Comparison of ENCODE assay signal across 1 cellular context in the genomic region with DNA sequence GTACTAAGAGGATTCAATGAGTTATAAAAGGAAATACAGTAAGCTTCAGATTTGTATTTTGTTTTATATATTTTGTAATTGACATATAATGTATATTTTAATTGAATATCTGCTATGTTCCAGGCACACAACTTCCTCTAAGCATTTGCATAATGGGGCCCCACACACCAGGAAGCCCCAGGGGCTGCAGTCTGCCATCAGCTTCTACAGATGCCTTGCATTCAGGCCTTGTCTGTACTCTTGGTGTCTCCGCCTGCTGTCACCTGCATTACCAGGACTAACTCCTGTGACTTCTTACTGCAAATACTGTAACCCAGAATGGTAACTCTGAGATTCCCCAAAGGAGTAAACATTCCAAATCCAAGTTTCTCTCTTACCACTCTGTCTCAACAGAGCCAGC.
TF ChIP-seq lines count a peak whose summit lies in the region.

No MANE protein-coding gene starts in this region.

TF ChIP-seq in WTC11, 78 proteins besides CTCF, POLR2A, EP300 and RAD21 (continued from another document):
- TF ChIP-seq, protein P1, sequence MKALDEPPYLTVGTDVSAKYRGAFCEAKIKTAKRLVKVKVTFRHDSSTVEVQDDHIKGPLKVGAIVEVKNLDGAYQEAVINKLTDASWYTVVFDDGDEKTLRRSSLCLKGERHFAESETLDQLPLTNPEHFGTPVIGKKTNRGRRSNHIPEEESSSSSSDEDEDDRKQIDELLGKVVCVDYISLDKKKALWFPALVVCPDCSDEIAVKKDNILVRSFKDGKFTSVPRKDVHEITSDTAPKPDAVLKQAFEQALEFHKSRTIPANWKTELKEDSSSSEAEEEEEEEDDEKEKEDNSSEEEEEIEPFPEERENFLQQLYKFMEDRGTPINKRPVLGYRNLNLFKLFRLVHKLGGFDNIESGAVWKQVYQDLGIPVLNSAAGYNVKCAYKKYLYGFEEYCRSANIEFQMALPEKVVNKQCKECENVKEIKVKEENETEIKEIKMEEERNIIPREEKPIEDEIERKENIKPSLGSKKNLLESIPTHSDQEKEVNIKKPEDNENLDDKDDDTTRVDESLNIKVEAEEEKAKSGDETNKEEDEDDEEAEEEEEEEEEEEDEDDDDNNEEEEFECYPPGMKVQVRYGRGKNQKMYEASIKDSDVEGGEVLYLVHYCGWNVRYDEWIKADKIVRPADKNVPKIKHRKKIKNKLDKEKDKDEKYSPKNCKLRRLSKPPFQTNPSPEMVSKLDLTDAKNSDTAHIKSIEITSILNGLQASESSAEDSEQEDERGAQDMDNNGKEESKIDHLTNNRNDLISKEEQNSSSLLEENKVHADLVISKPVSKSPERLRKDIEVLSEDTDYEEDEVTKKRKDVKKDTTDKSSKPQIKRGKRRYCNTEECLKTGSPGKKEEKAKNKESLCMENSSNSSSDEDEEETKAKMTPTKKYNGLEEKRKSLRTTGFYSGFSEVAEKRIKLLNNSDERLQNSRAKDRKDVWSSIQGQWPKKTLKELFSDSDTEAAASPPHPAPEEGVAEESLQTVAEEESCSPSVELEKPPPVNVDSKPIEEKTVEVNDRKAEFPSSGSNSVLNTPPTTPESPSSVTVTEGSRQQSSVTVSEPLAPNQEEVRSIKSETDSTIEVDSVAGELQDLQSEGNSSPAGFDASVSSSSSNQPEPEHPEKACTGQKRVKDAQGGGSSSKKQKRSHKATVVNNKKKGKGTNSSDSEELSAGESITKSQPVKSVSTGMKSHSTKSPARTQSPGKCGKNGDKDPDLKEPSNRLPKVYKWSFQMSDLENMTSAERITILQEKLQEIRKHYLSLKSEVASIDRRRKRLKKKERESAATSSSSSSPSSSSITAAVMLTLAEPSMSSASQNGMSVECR (CRISPR knock-in tag; IDR thresholded peaks at IDR 0.05; ENCODE audit: borderline replicate concordance): no peak
- no peak for TF ChIP-seq ESRRA (CRISPR knock-in tag; IDR thresholded peaks at IDR 0.05; ENCODE audit: borderline replicate concordance)
- TF ChIP-seq, protein P2, sequence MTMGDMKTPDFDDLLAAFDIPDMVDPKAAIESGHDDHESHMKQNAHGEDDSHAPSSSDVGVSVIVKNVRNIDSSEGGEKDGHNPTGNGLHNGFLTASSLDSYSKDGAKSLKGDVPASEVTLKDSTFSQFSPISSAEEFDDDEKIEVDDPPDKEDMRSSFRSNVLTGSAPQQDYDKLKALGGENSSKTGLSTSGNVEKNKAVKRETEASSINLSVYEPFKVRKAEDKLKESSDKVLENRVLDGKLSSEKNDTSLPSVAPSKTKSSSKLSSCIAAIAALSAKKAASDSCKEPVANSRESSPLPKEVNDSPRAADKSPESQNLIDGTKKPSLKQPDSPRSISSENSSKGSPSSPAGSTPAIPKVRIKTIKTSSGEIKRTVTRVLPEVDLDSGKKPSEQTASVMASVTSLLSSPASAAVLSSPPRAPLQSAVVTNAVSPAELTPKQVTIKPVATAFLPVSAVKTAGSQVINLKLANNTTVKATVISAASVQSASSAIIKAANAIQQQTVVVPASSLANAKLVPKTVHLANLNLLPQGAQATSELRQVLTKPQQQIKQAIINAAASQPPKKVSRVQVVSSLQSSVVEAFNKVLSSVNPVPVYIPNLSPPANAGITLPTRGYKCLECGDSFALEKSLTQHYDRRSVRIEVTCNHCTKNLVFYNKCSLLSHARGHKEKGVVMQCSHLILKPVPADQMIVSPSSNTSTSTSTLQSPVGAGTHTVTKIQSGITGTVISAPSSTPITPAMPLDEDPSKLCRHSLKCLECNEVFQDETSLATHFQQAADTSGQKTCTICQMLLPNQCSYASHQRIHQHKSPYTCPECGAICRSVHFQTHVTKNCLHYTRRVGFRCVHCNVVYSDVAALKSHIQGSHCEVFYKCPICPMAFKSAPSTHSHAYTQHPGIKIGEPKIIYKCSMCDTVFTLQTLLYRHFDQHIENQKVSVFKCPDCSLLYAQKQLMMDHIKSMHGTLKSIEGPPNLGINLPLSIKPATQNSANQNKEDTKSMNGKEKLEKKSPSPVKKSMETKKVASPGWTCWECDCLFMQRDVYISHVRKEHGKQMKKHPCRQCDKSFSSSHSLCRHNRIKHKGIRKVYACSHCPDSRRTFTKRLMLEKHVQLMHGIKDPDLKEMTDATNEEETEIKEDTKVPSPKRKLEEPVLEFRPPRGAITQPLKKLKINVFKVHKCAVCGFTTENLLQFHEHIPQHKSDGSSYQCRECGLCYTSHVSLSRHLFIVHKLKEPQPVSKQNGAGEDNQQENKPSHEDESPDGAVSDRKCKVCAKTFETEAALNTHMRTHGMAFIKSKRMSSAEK (CRISPR knock-in tag; IDR thresholded peaks at IDR 0.05; ENCODE audit: borderline replicate concordance): no peak
- TF ChIP-seq, protein P3, sequence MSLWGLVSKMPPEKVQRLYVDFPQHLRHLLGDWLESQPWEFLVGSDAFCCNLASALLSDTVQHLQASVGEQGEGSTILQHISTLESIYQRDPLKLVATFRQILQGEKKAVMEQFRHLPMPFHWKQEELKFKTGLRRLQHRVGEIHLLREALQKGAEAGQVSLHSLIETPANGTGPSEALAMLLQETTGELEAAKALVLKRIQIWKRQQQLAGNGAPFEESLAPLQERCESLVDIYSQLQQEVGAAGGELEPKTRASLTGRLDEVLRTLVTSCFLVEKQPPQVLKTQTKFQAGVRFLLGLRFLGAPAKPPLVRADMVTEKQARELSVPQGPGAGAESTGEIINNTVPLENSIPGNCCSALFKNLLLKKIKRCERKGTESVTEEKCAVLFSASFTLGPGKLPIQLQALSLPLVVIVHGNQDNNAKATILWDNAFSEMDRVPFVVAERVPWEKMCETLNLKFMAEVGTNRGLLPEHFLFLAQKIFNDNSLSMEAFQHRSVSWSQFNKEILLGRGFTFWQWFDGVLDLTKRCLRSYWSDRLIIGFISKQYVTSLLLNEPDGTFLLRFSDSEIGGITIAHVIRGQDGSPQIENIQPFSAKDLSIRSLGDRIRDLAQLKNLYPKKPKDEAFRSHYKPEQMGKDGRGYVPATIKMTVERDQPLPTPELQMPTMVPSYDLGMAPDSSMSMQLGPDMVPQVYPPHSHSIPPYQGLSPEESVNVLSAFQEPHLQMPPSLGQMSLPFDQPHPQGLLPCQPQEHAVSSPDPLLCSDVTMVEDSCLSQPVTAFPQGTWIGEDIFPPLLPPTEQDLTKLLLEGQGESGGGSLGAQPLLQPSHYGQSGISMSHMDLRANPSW (CRISPR knock-in tag; conservative IDR thresholded peaks at IDR 0.05; ENCODE audit: low read depth): no peak
- no peak for TF ChIP-seq GTF2I (CRISPR knock-in tag; conservative IDR thresholded peaks at IDR 0.05)
- TF ChIP-seq ZNF671 (CRISPR knock-in tag; IDR thresholded peaks at IDR 0.05): no peak
- TF ChIP-seq, protein P4, sequence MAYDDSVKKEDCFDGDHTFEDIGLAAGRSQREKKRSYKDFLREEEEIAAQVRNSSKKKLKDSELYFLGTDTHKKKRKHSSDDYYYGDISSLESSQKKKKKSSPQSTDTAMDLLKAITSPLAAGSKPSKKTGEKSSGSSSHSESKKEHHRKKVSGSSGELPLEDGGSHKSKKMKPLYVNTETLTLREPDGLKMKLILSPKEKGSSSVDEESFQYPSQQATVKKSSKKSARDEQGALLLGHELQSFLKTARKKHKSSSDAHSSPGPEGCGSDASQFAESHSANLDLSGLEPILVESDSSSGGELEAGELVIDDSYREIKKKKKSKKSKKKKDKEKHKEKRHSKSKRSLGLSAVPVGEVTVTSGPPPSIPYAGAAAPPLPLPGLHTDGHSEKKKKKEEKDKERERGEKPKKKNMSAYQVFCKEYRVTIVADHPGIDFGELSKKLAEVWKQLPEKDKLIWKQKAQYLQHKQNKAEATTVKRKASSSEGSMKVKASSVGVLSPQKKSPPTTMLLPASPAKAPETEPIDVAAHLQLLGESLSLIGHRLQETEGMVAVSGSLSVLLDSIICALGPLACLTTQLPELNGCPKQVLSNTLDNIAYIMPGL (CRISPR knock-in tag; IDR thresholded peaks at IDR 0.05): no peak
- no peak for TF ChIP-seq NR2C2 (CRISPR knock-in tag; IDR thresholded peaks at IDR 0.05)
- no peak for TF ChIP-seq SOX15 (CRISPR knock-in tag; IDR thresholded peaks at IDR 0.05)
- no peak for TF ChIP-seq CBFB (CRISPR knock-in tag; IDR thresholded peaks at IDR 0.05; ENCODE audit: low read depth)
- TF ChIP-seq MXD4 (CRISPR knock-in tag; IDR thresholded peaks at IDR 0.05; ENCODE audit: borderline replicate concordance): no peak
